ENCODE assay signal across 6 cellular contexts in the genomic region with DNA sequence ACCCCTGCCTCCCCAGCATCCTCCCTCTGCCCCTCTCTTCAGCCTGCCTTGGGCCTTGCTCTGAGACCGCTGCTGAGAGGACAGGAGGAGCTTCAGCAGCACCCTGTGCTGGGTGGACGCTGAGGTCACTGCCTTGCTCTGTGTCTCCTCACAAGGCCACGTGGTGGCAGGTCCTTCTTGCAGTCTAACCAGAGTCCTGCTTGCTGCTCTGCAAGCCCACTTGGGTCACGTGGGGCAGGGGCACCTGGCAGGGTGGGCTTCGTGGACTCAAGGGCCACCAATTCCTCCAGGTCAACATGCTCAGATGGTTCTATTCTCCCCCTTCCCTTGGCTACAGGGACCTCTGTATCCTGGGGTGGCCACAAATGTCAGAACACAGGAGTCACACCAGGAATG.
A peak's percentile ranks its signal among the peaks of the same experiment; 100 is the strongest.
DNase-seq lines count a peak whose midpoint lies in the region; ATAC-seq and TF ChIP-seq lines count a peak whose summit lies in the region.
"Not testable (repeated sequence)": the region's sequence is repeated elsewhere in the genome, so short reads cannot be mapped to it uniquely, and the experiment has no call there.

No MANE protein-coding gene starts in this region.

- H3K9me3 ChIP-seq in lower lobe of right lung = not testable (repeated sequence)

- H3K27ac Mint-ChIP-seq in endothelial cell (ENCODE audit: unreplicated experiment) = peak overlapping the region; percentile 49

- not testable (repeated sequence) for H3K4me3 ChIP-seq in lower lobe of right lung

- H3K4me3 Mint-ChIP-seq in endothelial cell (ENCODE audit: unreplicated experiment) = peak overlapping the region; percentile 82

- H3K4me1 Mint-ChIP-seq in endothelial cell (ENCODE audit: unreplicated experiment) = not testable (repeated sequence)

- not testable (repeated sequence) for H3K4me1 ChIP-seq in lower lobe of right lung

- peak in 1 of 2 donors; percentile 28 for ATAC-seq in lower lobe of right lung
- ATAC-seq in stimulated activated naive CD8-positive, alpha-beta T cell treated with anti-CD3 and anti-CD28 coated beads, Interleukin-15, Interleukin-2, amounts not matched to agents 100 U/mL and 50 U/mL, for 24 hours = peak; percentile 46

- intact Hi-C loops in lower lobe of right lung (cut with DNase I) = not testable (repeated sequence)
- intact Hi-C loops in posterior vena cava (cut with DNase I) = loop anchor here in 1 of 2 donors (5.0 kb wide), 1 partner anchor 144 kb away; no protein-coding TSS in a partner anchor

- H3K9me3 Mint-ChIP-seq in endothelial cell (ENCODE audit: unreplicated experiment) = peaks cover 27% of the 10 kb centered on the region

- H3K36me3 ChIP-seq in lower lobe of right lung = not testable (repeated sequence)

- not testable (repeated sequence) for TF ChIP-seq CTCF in endothelial cell (IDR thresholded peaks at IDR 0.05; ENCODE audit: unreplicated experiment); lower lobe of right lung (IDR thresholded peaks at IDR 0.05)

- H3K27me3 Mint-ChIP-seq in endothelial cell (ENCODE audit: unreplicated experiment) = peaks cover 20% of the 10 kb centered on the region

- not testable (repeated sequence) for H3K27me3 ChIP-seq in lower lobe of right lung (ENCODE audit: low read depth)

- H3K36me3 Mint-ChIP-seq in endothelial cell (ENCODE audit: low read depth, unreplicated experiment) = peaks cover 16% of the 10 kb centered on the region

- not testable (repeated sequence) for H3K27ac ChIP-seq in lower lobe of right lung

- peak; percentile 47 for DNase-seq in activated CD8-positive, alpha-beta memory T cell treated with anti-CD3 and anti-CD28 coated beads, Interleukin-2, amount 50 U/mL, for 48 hours
- not testable (repeated sequence) for DNase-seq in endothelial cell (ENCODE audit: low spot score); stimulated activated naive CD8-positive, alpha-beta T cell treated with anti-CD3 and anti-CD28 coated beads, Interleukin-15, Interleukin-2, amounts not matched to agents 100 U/mL and 50 U/mL, for 24 hours
- DNase-seq in islet precursor cell (peak; percentile 8), lower lobe of right lung (peak; percentile 34), posterior vena cava (ENCODE audit: low spot score) (peak; percentile 34)
